21 cellular contexts compared by ENCODE assay signal in genomic region chr1:25673962-25674928, GRCh38. TPM values are rescaled to one million over a fixed set of nuclear protein-coding genes. Genes with fewer than 3 reads are reported as not detected.
DNase-seq lines count a peak whose midpoint lies in the region; ATAC-seq lines count a peak whose summit lies in the region.
"Had no signal": no experiment of that assay in that cellular context is flagged by ENCODE, and none has a peak within 500 bp of the region (broad histone marks: within the 10 kb centered on the region; RNA-seq: fewer than 3 reads in every experiment).

No MANE protein-coding gene starts in this region.

- peaks cover 55% of the 10 kb centered on the region for H3K4me1 Mint-ChIP-seq in T-helper 1 cell treated with Interleukin-12 subunit alpha and Interleukin-12 subunit beta and Interleukin-4 antibody, amounts not matched to agents 30 μg/mL and 1 μg/mL, for 36 hours (ENCODE audit: low read depth)
- peaks cover 62 to 77% (median 67%) of the 10 kb centered on the region in 3 donors for H3K4me1 Mint-ChIP-seq in CD8-positive, alpha-beta memory T cell
- peaks cover 83% of the 10 kb centered on the region for H3K4me1 Mint-ChIP-seq in activated T-cell treated with anti-CD3 and anti-CD28 coated beads, Interleukin-2, amount 50 U/mL, for 72 hours (ENCODE audit: low read depth)
- H3K4me1 Mint-ChIP-seq in naive thymus-derived CD4-positive, alpha-beta T cell = peaks cover 64 to 98% (median 96%) of the 10 kb centered on the region in 7 donors

- DNase-seq in T-helper 1 cell (no peak), NOMO-1 treated with DMSO at 0.1 percent for 48 hours (lab: John Stamatoyannopoulos, UW; ENCODE audit: unreplicated experiment) (no peak)
- no peak for DNase-seq in CD8-positive, alpha-beta memory T cell
- DNase-seq in activated T-cell treated with anti-CD3 and anti-CD28 coated beads, Interleukin-2, amount 50 U/mL, for 72 hours = no peak
- no peak for DNase-seq in naive thymus-derived CD4-positive, alpha-beta T cell
- DNase-seq: 8988T; activated effector memory CD4-positive, alpha-beta T cell treated with anti-CD3 and anti-CD28 coated beads, Interleukin-2, amount 50 U/mL, for 16 hours; DMS153; GF-D8; NCI-H1105 treated with DMSO at 0.1 percent for 48 hours; Peyer's patch had no signal

- no peak overlapping the region for H3K4me3 ChIP-seq in CD8-positive, alpha-beta memory T cell (ENCODE audit: low read length)
- H3K4me3 ChIP-seq in naive thymus-derived CD4-positive, alpha-beta T cell (ENCODE audit: low read length) = no peak overlapping the region
- H3K4me3 ChIP-seq: BLaER1, GM12878, HAP-1, hepatocyte, lung, Peyer's patch had no signal

- peak overlapping the region; percentile 53 for H3K4me3 Mint-ChIP-seq in T-helper 1 cell treated with Interleukin-12 subunit alpha and Interleukin-12 subunit beta and Interleukin-4 antibody, amounts not matched to agents 30 μg/mL and 1 μg/mL, for 36 hours
- H3K4me3 Mint-ChIP-seq in CD8-positive, alpha-beta memory T cell = peak overlapping the region in 4 of 7 donors; percentile 27 to 65 (median 34)
- H3K4me3 Mint-ChIP-seq in activated T-cell treated with anti-CD3 and anti-CD28 coated beads, Interleukin-2, amount 50 U/mL, for 72 hours = peak overlapping the region; percentile 59 to 62
- peak overlapping the region; percentile 13 to 89 (median 64) for H3K4me3 Mint-ChIP-seq in naive thymus-derived CD4-positive, alpha-beta T cell

- peaks cover 24% of the 10 kb centered on the region for H3K36me3 Mint-ChIP-seq in T-helper 1 cell treated with Interleukin-12 subunit alpha and Interleukin-12 subunit beta and Interleukin-4 antibody, amounts not matched to agents 30 μg/mL and 1 μg/mL, for 36 hours (ENCODE audit: low read depth)
- peaks cover 0 to 13% (median 2%) of the 10 kb centered on the region in 3 donors for H3K36me3 Mint-ChIP-seq in CD8-positive, alpha-beta memory T cell
- peaks cover 0 to 3% of the 10 kb centered on the region in 2 donors for H3K36me3 Mint-ChIP-seq in activated T-cell treated with anti-CD3 and anti-CD28 coated beads, Interleukin-2, amount 50 U/mL, for 72 hours (ENCODE audit: insufficient read depth in 2 of 2)
- H3K36me3 Mint-ChIP-seq in naive thymus-derived CD4-positive, alpha-beta T cell = peaks cover 8 to 37% (median 18%) of the 10 kb centered on the region in 5 donors

- H3K27ac ChIP-seq in CD8-positive, alpha-beta memory T cell (ENCODE audit: low read depth, low read length) = no peak overlapping the region
- peak overlapping the region; percentile 50 for H3K27ac ChIP-seq in naive thymus-derived CD4-positive, alpha-beta T cell (ENCODE audit: low read depth, low read length)
- H3K27ac ChIP-seq: BLaER1, hepatocyte, parathyroid adenoma, Peyer's patch had no signal

- CTCF ChIA-PET in CD8-positive, alpha-beta memory T cell (lab: Charles Lee) = interaction anchor here (0.6 to 1.0 kb wide), 2 partner anchors 18 to 121 kb away, joined by 4 read pairs; no protein-coding TSS in a partner anchor
- CTCF ChIA-PET in naive thymus-derived CD4-positive, alpha-beta T cell (lab: Charles Lee) = interaction anchor here (0.8 kb wide), 1 partner anchor 32 kb away, joined by 4 read pairs; no protein-coding TSS in a partner anchor

- H3K27ac Mint-ChIP-seq in T-helper 1 cell treated with Interleukin-12 subunit alpha and Interleukin-12 subunit beta and Interleukin-4 antibody, amounts not matched to agents 30 μg/mL and 1 μg/mL, for 36 hours = no peak overlapping the region
- peak overlapping the region in 7 of 8 donors; percentile 54 to 90 (median 80) for H3K27ac Mint-ChIP-seq in CD8-positive, alpha-beta memory T cell
- H3K27ac Mint-ChIP-seq in activated T-cell treated with anti-CD3 and anti-CD28 coated beads, Interleukin-2, amount 50 U/mL, for 72 hours = peak overlapping the region; percentile 76
- peak overlapping the region in 8 of 9 donors; percentile 76 to 98 (median 94) for H3K27ac Mint-ChIP-seq in naive thymus-derived CD4-positive, alpha-beta T cell

- peaks cover 8% of the 10 kb centered on the region for H3K9me3 Mint-ChIP-seq in T-helper 1 cell treated with Interleukin-12 subunit alpha and Interleukin-12 subunit beta and Interleukin-4 antibody, amounts not matched to agents 30 μg/mL and 1 μg/mL, for 36 hours
- H3K9me3 Mint-ChIP-seq in CD8-positive, alpha-beta memory T cell = no peaks in the 10 kb centered on the region
- H3K9me3 Mint-ChIP-seq in activated T-cell treated with anti-CD3 and anti-CD28 coated beads, Interleukin-2, amount 50 U/mL, for 72 hours = no peaks in the 10 kb centered on the region
- H3K9me3 Mint-ChIP-seq in naive thymus-derived CD4-positive, alpha-beta T cell = peaks cover 0 to 6% (median 0%) of the 10 kb centered on the region in 11 donors

- H3K27me3 ChIP-seq in CD8-positive, alpha-beta memory T cell (ENCODE audit: insufficient read depth, low read length, poor library complexity, severe bottlenecking) = no peaks in the 10 kb centered on the region
- H3K27me3 ChIP-seq in naive thymus-derived CD4-positive, alpha-beta T cell (ENCODE audit: control insufficient read depth in 2 of 2, insufficient read depth in 2 of 2, low read length in 2 of 2) = no peaks in the 10 kb centered on the region
- H3K27me3 ChIP-seq: BLaER1, hepatocyte, Peyer's patch had no signal

- POLR2A ChIA-PET in CD8-positive, alpha-beta memory T cell (lab: Charles Lee) = no interaction called here
- POLR2A ChIA-PET in naive thymus-derived CD4-positive, alpha-beta T cell (lab: Charles Lee) = interaction anchor here (1.1 to 6.4 kb wide), 6 partner anchors 7 to 100 kb away, joined by 3 to 113 read pairs (median 18); no protein-coding TSS in a partner anchor

- no peaks in the 10 kb centered on the region for H3K36me3 ChIP-seq in CD8-positive, alpha-beta memory T cell (ENCODE audit: insufficient read depth, low read length)
- peaks cover 0 to 8% (median 0%) of the 10 kb centered on the region in 3 experiments for H3K36me3 ChIP-seq in naive thymus-derived CD4-positive, alpha-beta T cell (ENCODE audit: control insufficient read depth in 2 of 3, insufficient read depth in 3 of 3, low read length in 3 of 3)
- H3K36me3 ChIP-seq: BLaER1, HAP-1, Peyer's patch had no signal

- no peaks in the 10 kb centered on the region for H3K9me3 ChIP-seq in CD8-positive, alpha-beta memory T cell (ENCODE audit: low read length)
- H3K9me3 ChIP-seq in naive thymus-derived CD4-positive, alpha-beta T cell (ENCODE audit: control insufficient read depth in 2 of 3, low read length in 3 of 3) = no peaks in the 10 kb centered on the region
- H3K9me3 ChIP-seq: BLaER1, HAP-1, Peyer's patch had no signal

- H3K27me3 Mint-ChIP-seq in T-helper 1 cell treated with Interleukin-12 subunit alpha and Interleukin-12 subunit beta and Interleukin-4 antibody, amounts not matched to agents 30 μg/mL and 1 μg/mL, for 36 hours (ENCODE audit: low read depth) = peaks cover 85% of the 10 kb centered on the region
- H3K27me3 Mint-ChIP-seq in CD8-positive, alpha-beta memory T cell = peaks cover 0 to 1% of the 10 kb centered on the region in 2 donors
- H3K27me3 Mint-ChIP-seq in activated T-cell treated with anti-CD3 and anti-CD28 coated beads, Interleukin-2, amount 50 U/mL, for 72 hours (ENCODE audit: low read depth) = peaks cover 23% of the 10 kb centered on the region
- peaks cover 0 to 76% (median 0%) of the 10 kb centered on the region in 5 donors for H3K27me3 Mint-ChIP-seq in naive thymus-derived CD4-positive, alpha-beta T cell

- no peak for ATAC-seq in activated T-cell treated with anti-CD3 and anti-CD28 coated beads, Interleukin-2, amount 50 U/mL, for 72 hours (replicated peaks in 1 of 2)
- ATAC-seq in naive thymus-derived CD4-positive, alpha-beta T cell = no peak
- ATAC-seq in GM18519 (IDR thresholded peaks at IDR 0.05; ENCODE audit: low FRiP score, unreplicated experiment) (no peak), HG02610 (IDR thresholded peaks at IDR 0.05; ENCODE audit: unreplicated experiment) (no peak)
- ATAC-seq: GM12878, SK-N-SH treated with all-trans-retinoic acid at 6 μM for 48 hours had no signal

- H3K4me1 ChIP-seq in CD8-positive, alpha-beta memory T cell (ENCODE audit: insufficient read depth, low read length) = peaks cover 91% of the 10 kb centered on the region
- peaks cover 34 to 96% of the 10 kb centered on the region in 2 donors for H3K4me1 ChIP-seq in naive thymus-derived CD4-positive, alpha-beta T cell (ENCODE audit: control insufficient read depth in 2 of 2, insufficient read depth in 2 of 2, low read length in 2 of 2)
- H3K4me1 ChIP-seq: HAP-1, parathyroid adenoma had no signal

- intact Hi-C loops in naive thymus-derived CD4-positive, alpha-beta T cell (cut with micrococcal nuclease) = no loop called here

RNA-seq across cellular contexts. Expression of gene MAN1C1, which starts 57.7 kb away (rescaled TPM):
- 1 to 10 TPM; 2.8 to 3.6 TPM for total RNA-seq in CD8-positive, alpha-beta memory T cell
- 5.6 TPM for polyA plus RNA-seq in CD8-positive, alpha-beta memory T cell
- 10 to 100 TPM in 1 of 2 donors, 1 to 10 TPM in 1; 9.4 to 13.3 TPM for total RNA-seq in activated T-cell treated with anti-CD3 and anti-CD28 coated beads, Interleukin-2, amount 50 U/mL, for 72 hours
- 10 to 100 TPM; 28.8 to 85.5 (median 69.9) TPM for total RNA-seq in naive thymus-derived CD4-positive, alpha-beta T cell
- 10 to 100 TPM; 16.0 to 30.4 TPM for polyA plus RNA-seq in naive thymus-derived CD4-positive, alpha-beta T cell
